13 cellular contexts compared by ENCODE assay signal in genomic region chr3:146803746-146804145, GRCh38.
DNase-seq lines count a peak whose midpoint lies in the region; ATAC-seq, FAIRE-seq and TF ChIP-seq lines count a peak whose summit lies in the region.
"Had no signal": no experiment of that assay in that cellular context is flagged by ENCODE, and none has a peak within 500 bp of the region (broad histone marks: within the 10 kb centered on the region; RNA-seq: fewer than 3 reads in every experiment).

No MANE protein-coding gene starts in this region.

- H3K9ac ChIP-seq in endothelial cell of umbilical vein (replicated peaks; ENCODE audit: extremely low read depth, insufficient read depth, low read length): no peak overlapping the region

- H3K9me3 ChIP-seq in endothelial cell of umbilical vein (replicated peaks; ENCODE audit: control insufficient read depth, insufficient read depth, low read length): no peaks in the 10 kb centered on the region

- no peak overlapping the region for H2AFZ ChIP-seq in endothelial cell of umbilical vein (ENCODE audit: low read depth, low read length)

- H4K20me1 ChIP-seq in endothelial cell of umbilical vein (replicated peaks; ENCODE audit: control insufficient read depth, extremely low read depth, insufficient read depth, low read length): no peaks in the 10 kb centered on the region

- TF ChIP-seq CTCF in endothelial cell of umbilical vein (IDR thresholded peaks at IDR 0.05; ENCODE audit: extremely low read depth in 1 of 2, insufficient read depth in 1 of 2, low read depth in 1 of 2, low read length in 2 of 2) (no peak), osteocyte (IDR thresholded peaks at IDR 0.05) (no peak)

- peak overlapping the region; percentile 95 for H3K27ac Mint-ChIP-seq in osteocyte (ENCODE audit: unreplicated experiment)
- H3K27ac Mint-ChIP-seq: natural killer cell treated with Interleukin-12 subunit alpha and Interleukin-12 subunit beta and Interleukin-15 and Interleukin-18, amount 100 ng/mL, for 72 hours had no signal

- H3K79me2 ChIP-seq in endothelial cell of umbilical vein (ENCODE audit: control insufficient read depth, insufficient read depth, low read length): no peaks in the 10 kb centered on the region

- no peaks in the 10 kb centered on the region for H3K36me3 Mint-ChIP-seq in osteocyte (ENCODE audit: unreplicated experiment)
- H3K36me3 Mint-ChIP-seq: natural killer cell treated with Interleukin-12 subunit alpha and Interleukin-12 subunit beta and Interleukin-15 and Interleukin-18, amount 100 ng/mL, for 72 hours had no signal

- POLR2A ChIA-PET in endothelial cell of umbilical vein (lab: Charles Lee): no interaction called here

- no TSS peak for BruUV-seq in endothelial cell of umbilical vein (replicated peaks; lab: Mats Ljungman, UMichigan)

- no peak for FAIRE-seq in endothelial cell of umbilical vein (lab: Jason Lieb, UNC)

- no peak overlapping the region for H3K27ac ChIP-seq in endothelial cell of umbilical vein (ENCODE audit: insufficient read depth, low read depth, low read length)

- no peak for ATAC-seq in HG02678 (IDR thresholded peaks at IDR 0.05; ENCODE audit: unreplicated experiment)
- no peak for ATAC-seq in HG02884 (IDR thresholded peaks at IDR 0.05; ENCODE audit: unreplicated experiment)
- ATAC-seq in HG03521 (IDR thresholded peaks at IDR 0.05; ENCODE audit: unreplicated experiment): no peak
- ATAC-seq: natural killer cell treated with Interleukin-12 subunit alpha and Interleukin-12 subunit beta and Interleukin-15 and Interleukin-18, amount 100 ng/mL, for 72 hours had no signal

- H3K4me3 Mint-ChIP-seq in osteocyte (ENCODE audit: unreplicated experiment): no peak overlapping the region
- H3K4me3 Mint-ChIP-seq: natural killer cell treated with Interleukin-12 subunit alpha and Interleukin-12 subunit beta and Interleukin-15 and Interleukin-18, amount 100 ng/mL, for 72 hours had no signal

- H3K36me3 ChIP-seq in endothelial cell of umbilical vein (ENCODE audit: control insufficient read depth in 2 of 2, extremely low read depth in 1 of 2, insufficient read depth in 2 of 2, low read length in 2 of 2): no peaks in the 10 kb centered on the region

- peaks cover 40% of the 10 kb centered on the region for H3K4me1 Mint-ChIP-seq in osteocyte (ENCODE audit: unreplicated experiment)

- CTCF ChIA-PET in endothelial cell of umbilical vein (lab: Charles Lee): interaction anchor here (1.5 kb wide), 1 partner anchor 11 kb away, joined by 4 read pairs; no protein-coding TSS in a partner anchor

- no peak overlapping the region for H3K4me2 ChIP-seq in endothelial cell of umbilical vein (ENCODE audit: insufficient read depth, low read length)

- no peaks in the 10 kb centered on the region for H3K9me1 ChIP-seq in endothelial cell of umbilical vein (replicated peaks; ENCODE audit: control insufficient read depth, extremely low read depth, insufficient read depth, low read length)

- no peaks in the 10 kb centered on the region for H3K27me3 Mint-ChIP-seq in osteocyte (ENCODE audit: unreplicated experiment)
- H3K27me3 Mint-ChIP-seq: natural killer cell treated with Interleukin-12 subunit alpha and Interleukin-12 subunit beta and Interleukin-15 and Interleukin-18, amount 100 ng/mL, for 72 hours had no signal

- H3K27me3 ChIP-seq in endothelial cell of umbilical vein (ENCODE audit: control insufficient read depth in 2 of 2, insufficient read depth in 2 of 2, low read length in 2 of 2): no peaks in the 10 kb centered on the region

- no peak for TF ChIP-seq POLR2A in endothelial cell of umbilical vein (IDR thresholded peaks at IDR 0.05; ENCODE audit: low read depth, low read length)

- dilution Hi-C loops in endothelial cell of umbilical vein (cut with MboI; ENCODE audit: extremely low pct_ligation_motif_present, low sequenced_read_pairs): no loop called here

- H3K4me1 ChIP-seq in endothelial cell of umbilical vein (ENCODE audit: control insufficient read depth, extremely low read depth, insufficient read depth, low read length): no peaks in the 10 kb centered on the region

- H3K4me3 ChIP-seq in endothelial cell of umbilical vein (replicated peaks in 1 of 3; ENCODE audit: insufficient read depth in 1 of 3, low read depth in 1 of 3, low read length in 3 of 3): no peak overlapping the region

- peak; percentile 9 for DNase-seq in Daoy (ENCODE audit: low read depth)
- peak; percentile 5 for DNase-seq in NCI-H69 (lab: John Stamatoyannopoulos, UW)
- DNase-seq in endothelial cell of umbilical vein (ENCODE audit: low read depth, low spot score): peak; percentile 75
- DNase-seq in osteocyte (ENCODE audit: extremely low spot score, unreplicated experiment): no peak
- no peak for DNase-seq in pons (ENCODE audit: low spot score)
- DNase-seq: DMS153; KBM-7; SHP77; stimulated activated CD4-positive, alpha-beta T cell treated with anti-CD3 and anti-CD28 coated beads, Interleukin-2, amount 100 ng/mL, for 24 hours had no signal

- intact Hi-C loops in endothelial cell of umbilical vein (cut with micrococcal nuclease): no loop called here

- H3K9me3 Mint-ChIP-seq in osteocyte (ENCODE audit: unreplicated experiment): peaks cover 3% of the 10 kb centered on the region

TF ChIP-seq in endothelial cell of umbilical vein, 7 proteins besides CTCF, POLR2A, EP300 and RAD21:
- no peak for TF ChIP-seq JUN (IDR thresholded peaks at IDR 0.05; ENCODE audit: borderline replicate concordance, insufficient read depth, insufficient read length, low read depth)
- TF ChIP-seq MAX (IDR thresholded peaks at IDR 0.05; ENCODE audit: insufficient read depth, insufficient read length): no peak
- no peak for TF ChIP-seq FOS (IDR thresholded peaks at IDR 0.05; ENCODE audit: borderline replicate concordance, insufficient read depth, low read length)
- TF ChIP-seq POLR2AphosphoS5 (IDR thresholded peaks at IDR 0.05; ENCODE audit: insufficient read depth, low read depth, low read length): no peak
- TF ChIP-seq EZH2 (IDR thresholded peaks at IDR 0.05; ENCODE audit: borderline replicate concordance, low read depth, low read length, severe bottlenecking): no peak
- no peak for TF ChIP-seq MYC (IDR thresholded peaks at IDR 0.05; ENCODE audit: low read depth, low read length)
- TF ChIP-seq GATA2 (IDR thresholded peaks at IDR 0.05; ENCODE audit: insufficient read depth, insufficient read length, low read depth, low read length): no peak

Comparison
In these comparisons a context has a peak if more than half of its experiments do, and no peak if none do; other contexts are left out.
1. DNase-seq: peak in Daoy (single experiment), NCI-H69 (single experiment) and endothelial cell of umbilical vein (single experiment); none in osteocyte (single experiment) and pons (single experiment).